32 cellular contexts compared by ENCODE assay signal in the genomic region with DNA sequence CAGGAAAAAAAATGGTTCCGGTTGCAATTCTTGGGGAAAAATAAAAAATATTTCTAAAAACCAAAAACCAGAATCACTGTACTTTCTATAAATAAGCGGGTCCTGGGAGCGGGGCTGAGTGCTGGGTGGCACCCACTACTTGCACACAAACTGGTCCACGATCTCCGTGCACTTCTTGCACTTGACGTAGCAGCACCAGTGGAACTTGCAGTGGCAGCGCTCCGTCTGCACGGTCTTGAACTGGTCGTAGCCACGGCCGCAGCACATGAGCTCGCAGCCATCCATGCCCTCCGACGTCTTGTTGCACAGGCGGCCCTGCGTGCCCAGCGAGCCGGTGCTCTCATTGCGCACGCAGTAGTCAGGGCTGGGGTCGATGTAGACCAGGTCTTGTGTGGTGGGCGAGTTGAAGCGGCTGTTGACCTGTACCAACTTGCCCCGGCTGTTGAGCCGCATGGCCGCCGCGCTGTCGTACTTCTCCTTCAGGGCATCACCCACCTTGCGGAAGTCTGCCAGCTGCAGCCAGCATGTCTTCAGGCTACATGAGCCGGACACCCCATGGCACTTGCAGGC. TPM values are rescaled to one million over a fixed set of nuclear protein-coding genes. Genes with fewer than 3 reads are reported as not detected.
"Had no signal": no experiment of that assay in that cellular context is flagged by ENCODE, and none has a peak within 500 bp of the region (broad histone marks: within the 10 kb centered on the region; RNA-seq: fewer than 3 reads in every experiment).

No MANE protein-coding gene starts in this region.

- H3K36me3 ChIP-seq: adrenal gland, heart left ventricle had no signal

- H3K4me1 Mint-ChIP-seq: activated CD4-positive, alpha-beta T cell treated with anti-CD3 and anti-CD28 coated beads for 36 hours; activated CD4-positive, alpha-beta T cell treated with anti-CD3 and anti-CD28 coated beads, Interleukin-2, amount 10 ng/mL, durations not matched to agents 24 days and 14 days; activated CD8-positive, alpha-beta memory T cell treated with anti-CD3 and anti-CD28 coated beads, Interleukin-2, amount 10 ng/mL, durations not matched to agents 7 days and 5 days; activated naive CD4-positive, alpha-beta T cell treated with anti-CD3 and anti-CD28 coated beads, Interleukin-2, amount 50 U/mL, for 24 hours; activated naive CD8-positive, alpha-beta T cell treated with anti-CD3 and anti-CD28 coated beads for 36 hours; activated naive CD8-positive, alpha-beta T cell treated with anti-CD3 and anti-CD28 coated beads, Interleukin-2, amount 50 U/mL, for 24 hours had no signal

- H3K27ac ChIP-seq: adrenal gland, body of pancreas, epithelial cell of prostate, esophagus squamous epithelium, heart left ventricle had no signal

- H3K4me1 ChIP-seq: adrenal gland, body of pancreas, esophagus squamous epithelium had no signal

- H3K9me3 ChIP-seq: adrenal gland, body of pancreas, esophagus squamous epithelium, heart left ventricle had no signal

- ATAC-seq: activated CD4-positive, alpha-beta T cell treated with anti-CD3 and anti-CD28 coated beads for 36 hours; activated CD8-positive, alpha-beta memory T cell treated with anti-CD3 and anti-CD28 coated beads, Interleukin-2, amount 10 ng/mL, durations not matched to agents 7 days and 5 days; activated CD8-positive, alpha-beta T cell treated with anti-CD3 and anti-CD28 coated beads, Interleukin-2, amount 10 ng/mL, durations not matched to agents 7 days and 5 days; activated naive CD8-positive, alpha-beta T cell treated with anti-CD3 and anti-CD28 coated beads, Interleukin-2, amount 50 U/mL, for 24 hours; body of pancreas; heart left ventricle had no signal

- H3K27me3 ChIP-seq: body of pancreas, esophagus squamous epithelium had no signal

- H3K4me3 Mint-ChIP-seq: activated CD4-positive, alpha-beta memory T cell treated with anti-CD3 and anti-CD28 coated beads for 36 hours; activated CD4-positive, alpha-beta T cell treated with anti-CD3 and anti-CD28 coated beads for 36 hours; activated CD4-positive, alpha-beta T cell treated with anti-CD3 and anti-CD28 coated beads, Interleukin-2, amount 10 ng/mL, durations not matched to agents 24 days and 14 days; activated CD8-positive, alpha-beta memory T cell treated with anti-CD3 and anti-CD28 coated beads, Interleukin-2, amount 10 ng/mL, durations not matched to agents 7 days and 5 days; activated CD8-positive, alpha-beta T cell treated with anti-CD3 and anti-CD28 coated beads, Interleukin-2, amount 10 ng/mL, durations not matched to agents 7 days and 5 days; activated naive CD4-positive, alpha-beta T cell treated with anti-CD3 and anti-CD28 coated beads for 36 hours; activated naive CD4-positive, alpha-beta T cell treated with anti-CD3 and anti-CD28 coated beads, Interleukin-2, amount 50 U/mL, for 24 hours; activated naive CD8-positive, alpha-beta T cell treated with anti-CD3 and anti-CD28 coated beads for 36 hours; activated naive CD8-positive, alpha-beta T cell treated with anti-CD3 and anti-CD28 coated beads, Interleukin-2, amount 50 U/mL, for 24 hours; activated T-helper 1 cell treated with anti-CD3 and anti-CD28 coated beads, Interleukin-12 subunit alpha, Interleukin-12 subunit beta, Interleukin-2, Interleukin-4 antibody, amounts not matched to agents 30 ng/mL and 10 ng/mL and 1 ng/mL, durations not matched to agents 14 hours and 24 hours and 36 hours had no signal

- H3K36me3 Mint-ChIP-seq: activated CD4-positive, alpha-beta memory T cell treated with anti-CD3 and anti-CD28 coated beads for 36 hours; activated CD8-positive, alpha-beta memory T cell treated with anti-CD3 and anti-CD28 coated beads, Interleukin-2, amount 10 ng/mL, durations not matched to agents 7 days and 5 days; activated naive CD4-positive, alpha-beta T cell treated with anti-CD3 and anti-CD28 coated beads, Interleukin-2, amount 50 U/mL, for 24 hours; activated naive CD8-positive, alpha-beta T cell treated with anti-CD3 and anti-CD28 coated beads for 36 hours had no signal

- DNase-seq: activated CD4-positive, alpha-beta memory T cell treated with anti-CD3 and anti-CD28 coated beads for 36 hours; activated CD4-positive, alpha-beta T cell treated with anti-CD3 and anti-CD28 coated beads for 36 hours; activated CD4-positive, alpha-beta T cell treated with anti-CD3 and anti-CD28 coated beads, Interleukin-2, amount 10 ng/mL, durations not matched to agents 24 days and 14 days; activated CD4-positive, CD25-positive, alpha-beta regulatory T cell; activated CD4-positive, CD25-positive, alpha-beta regulatory T cell treated with anti-CD3 and anti-CD28 coated beads, Interleukin-2, amount 50 U/mL, for 72 hours; activated CD8-positive, alpha-beta memory T cell treated with anti-CD3 and anti-CD28 coated beads, Interleukin-2, amount 10 ng/mL, durations not matched to agents 7 days and 5 days; activated CD8-positive, alpha-beta memory T cell treated with anti-CD3 and anti-CD28 coated beads, Interleukin-2, amount 50 U/mL, for 4 hours; activated CD8-positive, alpha-beta T cell treated with anti-CD3 and anti-CD28 coated beads, Interleukin-2, amount 10 ng/mL, durations not matched to agents 7 days and 5 days; activated effector memory CD4-positive, alpha-beta T cell treated with anti-CD3 and anti-CD28 coated beads, Interleukin-2, amount 50 U/mL, for 16 hours; activated naive CD4-positive, alpha-beta T cell treated with anti-CD3 and anti-CD28 coated beads for 36 hours; activated naive CD8-positive, alpha-beta T cell treated with anti-CD3 and anti-CD28 coated beads for 36 hours; activated naive CD8-positive, alpha-beta T cell treated with anti-CD3 and anti-CD28 coated beads, Interleukin-2, amount 50 U/mL, for 24 hours; activated T-cell treated with anti-CD3 and anti-CD28 coated beads, Interleukin-2, amount 50 U/mL, for 1 hour; activated T-cell treated with anti-CD3 and anti-CD28 coated beads, Interleukin-2, amount 50 U/mL, for 48 hours; adrenal gland; amygdala; aorta; body of pancreas; caudate nucleus; cortex of kidney; dermis blood vessel endothelial cell; effector CD8-positive, alpha-beta T cell; esophagus squamous epithelium; foreskin melanocyte; heart left ventricle; T-helper 2 cell had no signal

- H3K9me3 Mint-ChIP-seq: activated CD4-positive, alpha-beta memory T cell treated with anti-CD3 and anti-CD28 coated beads for 36 hours; activated CD4-positive, alpha-beta T cell treated with anti-CD3 and anti-CD28 coated beads, Interleukin-2, amount 10 ng/mL, durations not matched to agents 24 days and 14 days; activated naive CD4-positive, alpha-beta T cell treated with anti-CD3 and anti-CD28 coated beads for 36 hours; activated naive CD4-positive, alpha-beta T cell treated with anti-CD3 and anti-CD28 coated beads, Interleukin-2, amount 50 U/mL, for 24 hours; activated naive CD8-positive, alpha-beta T cell treated with anti-CD3 and anti-CD28 coated beads for 36 hours; activated naive CD8-positive, alpha-beta T cell treated with anti-CD3 and anti-CD28 coated beads, Interleukin-2, amount 50 U/mL, for 24 hours; activated T-helper 1 cell treated with anti-CD3 and anti-CD28 coated beads, Interleukin-12 subunit alpha, Interleukin-12 subunit beta, Interleukin-2, Interleukin-4 antibody, amounts not matched to agents 30 ng/mL and 10 ng/mL and 1 ng/mL, durations not matched to agents 14 hours and 24 hours and 36 hours; activated T-helper 2 cell treated with anti-CD3 and anti-CD28 coated beads, Interferon-gamma antibody, Interleukin-2, Interleukin-4, amounts not matched to agents 10 μg/mL and 5 μg/mL and 100 μg/mL, durations not matched to agents 14 hours and 24 hours and 36 hours had no signal

- H3K4me3 ChIP-seq: adrenal gland, body of pancreas, esophagus squamous epithelium, heart left ventricle had no signal

- H3K27ac Mint-ChIP-seq: activated CD4-positive, alpha-beta memory T cell treated with anti-CD3 and anti-CD28 coated beads for 36 hours; activated CD4-positive, alpha-beta T cell treated with anti-CD3 and anti-CD28 coated beads for 36 hours; activated CD4-positive, alpha-beta T cell treated with anti-CD3 and anti-CD28 coated beads, Interleukin-2, amount 10 ng/mL, durations not matched to agents 24 days and 14 days; activated CD8-positive, alpha-beta memory T cell treated with anti-CD3 and anti-CD28 coated beads, Interleukin-2, amount 10 ng/mL, durations not matched to agents 7 days and 5 days; activated CD8-positive, alpha-beta T cell treated with anti-CD3 and anti-CD28 coated beads, Interleukin-2, amount 10 ng/mL, durations not matched to agents 7 days and 5 days; activated naive CD4-positive, alpha-beta T cell treated with anti-CD3 and anti-CD28 coated beads for 36 hours; activated naive CD4-positive, alpha-beta T cell treated with anti-CD3 and anti-CD28 coated beads, Interleukin-2, amount 50 U/mL, for 24 hours; activated naive CD8-positive, alpha-beta T cell treated with anti-CD3 and anti-CD28 coated beads for 36 hours; activated naive CD8-positive, alpha-beta T cell treated with anti-CD3 and anti-CD28 coated beads, Interleukin-2, amount 50 U/mL, for 24 hours; activated T-helper 1 cell treated with anti-CD3 and anti-CD28 coated beads, Interleukin-12 subunit alpha, Interleukin-12 subunit beta, Interleukin-2, Interleukin-4 antibody, amounts not matched to agents 30 ng/mL and 10 ng/mL and 1 ng/mL, durations not matched to agents 14 hours and 24 hours and 36 hours; activated T-helper 2 cell treated with anti-CD3 and anti-CD28 coated beads, Interferon-gamma antibody, Interleukin-2, Interleukin-4, amounts not matched to agents 10 μg/mL and 5 μg/mL and 100 μg/mL, durations not matched to agents 14 hours and 24 hours and 36 hours had no signal

- H3K27me3 Mint-ChIP-seq: activated CD8-positive, alpha-beta memory T cell treated with anti-CD3 and anti-CD28 coated beads, Interleukin-2, amount 10 ng/mL, durations not matched to agents 7 days and 5 days had no signal

RNA-seq across cellular contexts. Expression of gene WNT5A, which starts 17.1 kb away (rescaled TPM):
- total RNA-seq: activated CD4-positive, alpha-beta memory T cell treated with anti-CD3 and anti-CD28 coated beads for 36 hours; activated CD4-positive, alpha-beta T cell treated with anti-CD3 and anti-CD28 coated beads for 36 hours; activated CD4-positive, alpha-beta T cell treated with anti-CD3 and anti-CD28 coated beads, Interleukin-2, amount 10 ng/mL, durations not matched to agents 24 days and 14 days; activated CD8-positive, alpha-beta memory T cell treated with anti-CD3 and anti-CD28 coated beads for 36 hours; activated CD8-positive, alpha-beta T cell treated with anti-CD3 and anti-CD28 coated beads, Interleukin-2, amount 10 ng/mL, durations not matched to agents 7 days and 5 days; activated naive CD4-positive, alpha-beta T cell treated with anti-CD3 and anti-CD28 coated beads for 36 hours; activated naive CD8-positive, alpha-beta T cell treated with anti-CD3 and anti-CD28 coated beads for 36 hours; activated T-helper 1 cell treated with anti-CD3 and anti-CD28 coated beads, Interleukin-12 subunit alpha, Interleukin-12 subunit beta, Interleukin-2, Interleukin-4 antibody, amounts not matched to agents 30 ng/mL and 10 ng/mL and 1 ng/mL, durations not matched to agents 14 hours and 24 hours and 36 hours; T-helper 1 cell treated with Interleukin-12 subunit alpha and Interleukin-12 subunit beta and Interleukin-4 antibody, amounts not matched to agents 30 ng/mL and 1 ng/mL, for 36 hours had no signal
